In genomic region chr10:93280121-93280698, GRCh38 we compare ENCODE assay signal across 18 cellular contexts.
DNase-seq lines count a peak whose midpoint lies in the region; ATAC-seq lines count a peak whose summit lies in the region.
"Had no signal": no experiment of that assay in that cellular context is flagged by ENCODE, and none has a peak within 500 bp of the region (broad histone marks: within the 10 kb centered on the region; RNA-seq: fewer than 3 reads in every experiment).

No MANE protein-coding gene starts in this region.

- no peak overlapping the region for H3K27ac Mint-ChIP-seq in stimulated activated effector memory CD8-positive, alpha-beta T cell treated with anti-CD3 and anti-CD28 coated beads, Interleukin-12 subunit alpha, Interleukin-12 subunit beta, amount 100 ng/mL, for 72 hours
- H3K27ac Mint-ChIP-seq: CD8-positive, alpha-beta memory T cell had no signal

- H3K27me3 ChIP-seq in HAP-1 (ENCODE audit: low read depth) (no peaks in the 10 kb centered on the region), iPS DF 6.9 (ENCODE audit: control insufficient read depth, insufficient read depth, low read length) (no peaks in the 10 kb centered on the region)
- H3K27me3 ChIP-seq: Peyer's patch had no signal

- H3K4me3 ChIP-seq in HAP-1 (no peak overlapping the region), iPS DF 6.9 (ENCODE audit: low read length) (no peak overlapping the region)
- H3K4me3 ChIP-seq: Peyer's patch had no signal

- H3K27ac ChIP-seq in iPS DF 6.9 (ENCODE audit: low read length), result peak overlapping the region; percentile 86
- H3K27ac ChIP-seq: Peyer's patch had no signal

- no peaks in the 10 kb centered on the region for H3K4me1 Mint-ChIP-seq in stimulated activated effector memory CD8-positive, alpha-beta T cell treated with anti-CD3 and anti-CD28 coated beads, Interleukin-12 subunit alpha, Interleukin-12 subunit beta, amount 100 ng/mL, for 72 hours
- H3K4me1 Mint-ChIP-seq: CD8-positive, alpha-beta memory T cell had no signal

- no peak overlapping the region for H3K4me3 Mint-ChIP-seq in stimulated activated effector memory CD8-positive, alpha-beta T cell treated with anti-CD3 and anti-CD28 coated beads, Interleukin-12 subunit alpha, Interleukin-12 subunit beta, amount 100 ng/mL, for 72 hours
- H3K4me3 Mint-ChIP-seq: CD8-positive, alpha-beta memory T cell had no signal

- H3K36me3 Mint-ChIP-seq in stimulated activated effector memory CD8-positive, alpha-beta T cell treated with anti-CD3 and anti-CD28 coated beads, Interleukin-12 subunit alpha, Interleukin-12 subunit beta, amount 100 ng/mL, for 72 hours, result no peaks in the 10 kb centered on the region
- H3K36me3 Mint-ChIP-seq: CD8-positive, alpha-beta memory T cell had no signal

- in situ Hi-C loops in HAP-1 (cut with MboI; ENCODE audit: low sequenced_read_pairs), result loop anchor here (5.0 kb wide), 1 partner anchor 48 kb away; no protein-coding TSS in a partner anchor

- ATAC-seq in stimulated activated effector memory CD8-positive, alpha-beta T cell treated with anti-CD3 and anti-CD28 coated beads, Interleukin-12 subunit alpha, Interleukin-12 subunit beta, amount 100 ng/mL, for 72 hours, result peak; percentile 24
- ATAC-seq in GM21367 (IDR thresholded peaks at IDR 0.05; ENCODE audit: unreplicated experiment), result no peak
- ATAC-seq: HCT116, Right ventricle myocardium inferior had no signal

- DNase-seq in HAP-1 (ENCODE audit: low spot score in 2 of 2) (peak; percentile 19 to 20), NCI-H69 (lab: John Stamatoyannopoulos, UW) (peak; percentile 25), iPS DF 6.9 (ENCODE audit: low read depth, low spot score) (no peak), dedifferentiated amniotic fluid mesenchymal stem cell (ENCODE audit: extremely low spot score) (no peak), ureter (ENCODE audit: low spot score) (no peak)
- no peak for DNase-seq in stimulated activated effector memory CD8-positive, alpha-beta T cell treated with anti-CD3 and anti-CD28 coated beads, Interleukin-12 subunit alpha, Interleukin-12 subunit beta, amount 100 ng/mL, for 72 hours (ENCODE audit: low spot score in 2 of 2)
- DNase-seq: C1 segment of cervical spinal cord; CD8-positive, alpha-beta memory T cell; DMS79; KG1; NCI-H1417 treated with DMSO at 0.1 percent for 48 hours; NCI-H2029 treated with DMSO at 0.1 percent for 48 hours; NCI-H2171 treated with DMSO at 0.1 percent for 48 hours; NCI-H446 treated with DMSO at 0.1 percent for 48 hours; Peyer's patch had no signal

- H3K4me1 ChIP-seq in HAP-1 (peaks cover 35% of the 10 kb centered on the region), iPS DF 6.9 (ENCODE audit: control insufficient read depth, insufficient read depth, low read length) (peaks cover 6% of the 10 kb centered on the region; the same call in 1 of the 2 replicates)
- H3K4me1 ChIP-seq: Peyer's patch had no signal

- H3K9me3 ChIP-seq in HAP-1 (no peaks in the 10 kb centered on the region), iPS DF 6.9 (ENCODE audit: control insufficient read depth, insufficient read depth, low read length) (no peaks in the 10 kb centered on the region)
- H3K9me3 ChIP-seq: Peyer's patch had no signal

- H3K36me3 ChIP-seq in HAP-1 (replicated peaks) (no peaks in the 10 kb centered on the region), iPS DF 6.9 (ENCODE audit: control insufficient read depth, insufficient read depth, low read length) (no peaks in the 10 kb centered on the region)
- H3K36me3 ChIP-seq: Peyer's patch had no signal

- H3K9me3 Mint-ChIP-seq in stimulated activated effector memory CD8-positive, alpha-beta T cell treated with anti-CD3 and anti-CD28 coated beads, Interleukin-12 subunit alpha, Interleukin-12 subunit beta, amount 100 ng/mL, for 72 hours, result no peaks in the 10 kb centered on the region
- H3K9me3 Mint-ChIP-seq: CD8-positive, alpha-beta memory T cell had no signal

- no CpG with 5 or more reads among the region's 6 CpGs for WGBS in iPS DF 6.9 (ENCODE audit: insufficient coverage, insufficient read length)

Comparison
In these comparisons a context has a peak if more than half of its experiments do, and no peak if none do; other contexts are left out.
1. DNase-seq: peak in HAP-1 (2 of 2) and NCI-H69 (single experiment); none in iPS DF 6.9 (single experiment), stimulated activated effector memory CD8-positive, alpha-beta T cell treated with anti-CD3 and anti-CD28 coated beads, Interleukin-12 subunit alpha, Interleukin-12 subunit beta, amount 100 ng/mL, for 72 hours (0 of 2), dedifferentiated amniotic fluid mesenchymal stem cell (single experiment) and ureter (single experiment).